ENCODE assay signal across 10 cellular contexts in the genomic region with DNA sequence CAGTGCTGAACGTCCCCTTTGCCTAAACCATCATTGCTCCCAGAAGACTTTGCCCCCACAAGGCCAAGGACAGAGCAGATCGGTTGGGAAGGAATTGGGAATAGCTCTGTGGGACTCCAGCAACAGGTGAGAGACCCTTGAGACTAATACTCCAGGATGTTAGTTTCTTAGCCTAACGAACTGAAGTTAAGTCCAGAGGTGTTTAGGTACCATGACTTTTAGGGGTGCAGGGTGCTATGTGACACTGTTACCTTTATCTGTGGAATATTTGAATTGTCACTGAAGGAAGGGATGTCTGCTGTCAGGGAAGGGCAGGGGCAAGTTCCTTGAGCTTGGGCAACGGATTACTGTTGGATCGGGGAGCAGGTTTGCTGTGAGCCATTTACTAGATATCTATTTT. TPM values are rescaled to one million over a fixed set of nuclear protein-coding genes. Genes with fewer than 3 reads are reported as not detected.
DNase-seq lines count a peak whose midpoint lies in the region; ATAC-seq, FAIRE-seq and TF ChIP-seq lines count a peak whose summit lies in the region.
"Had no signal": no experiment of that assay in that cellular context is flagged by ENCODE, and none has a peak within 500 bp of the region (broad histone marks: within the 10 kb centered on the region; RNA-seq: fewer than 3 reads in every experiment).

No MANE protein-coding gene starts in this region.

- POLR2A ChIA-PET in GM12878 (lab: Charles Lee): no interaction called here

- TF ChIP-seq EP300 in GM12878 (IDR thresholded peaks at IDR 0.05; ENCODE audit: borderline replicate concordance in 1 of 2, control insufficient read depth in 1 of 2, low read depth in 2 of 2, low read length in 2 of 2): no peak
- no peak for TF ChIP-seq EP300 in upper lobe of left lung (IDR thresholded peaks at IDR 0.05)

- TF ChIP-seq CTCF in GM12878 (IDR thresholded peaks at IDR 0.05 in 2 of 3, conservative IDR thresholded peaks at IDR 0.05 in 1 of 3; ENCODE audit: control insufficient read depth in 2 of 3, extremely low read depth in 1 of 3, insufficient read depth in 1 of 3, low read depth in 3 of 3, low read length in 3 of 3) (no peak), upper lobe of left lung (IDR thresholded peaks at IDR 0.05) (no peak)

- peak overlapping the region; percentile 60 for H3K27ac Mint-ChIP-seq in activated naive CD4-positive, alpha-beta T cell treated with anti-CD3 and anti-CD28 coated beads, Interleukin-2, amount 50 U/mL, for 24 hours
- peak overlapping the region; percentile 100 for H3K27ac Mint-ChIP-seq in memory B cell

- no peaks in the 10 kb centered on the region for H3K9me3 Mint-ChIP-seq in activated naive CD4-positive, alpha-beta T cell treated with anti-CD3 and anti-CD28 coated beads, Interleukin-2, amount 50 U/mL, for 24 hours
- no peaks in the 10 kb centered on the region for H3K9me3 Mint-ChIP-seq in memory B cell

- peaks cover 3% of the 10 kb centered on the region for H3K36me3 Mint-ChIP-seq in activated naive CD4-positive, alpha-beta T cell treated with anti-CD3 and anti-CD28 coated beads, Interleukin-2, amount 50 U/mL, for 24 hours
- peaks cover 7% of the 10 kb centered on the region for H3K36me3 Mint-ChIP-seq in memory B cell

- H3K4me3 ChIP-seq in GM12878 (peak overlapping the region; percentile 33; the same call in 1 of the 2 replicates), upper lobe of left lung (peak overlapping the region in 3 of 4 donors; percentile 98 to 100 (median 99))

- H3K27me3 ChIP-seq in GM12878 (replicated peaks in 1 of 2; ENCODE audit: control insufficient read depth in 2 of 2, insufficient read depth in 2 of 2, low read length in 1 of 2) (no peaks in the 10 kb centered on the region), upper lobe of left lung (no peaks in the 10 kb centered on the region)

- no peaks in the 10 kb centered on the region for H3K27me3 Mint-ChIP-seq in activated naive CD4-positive, alpha-beta T cell treated with anti-CD3 and anti-CD28 coated beads, Interleukin-2, amount 50 U/mL, for 24 hours
- no peaks in the 10 kb centered on the region for H3K27me3 Mint-ChIP-seq in memory B cell

- H3K4me1 ChIP-seq in GM12878 (ENCODE audit: control insufficient read depth, insufficient read depth, low read length) (peaks cover 16% of the 10 kb centered on the region), upper lobe of left lung (peaks cover 37 to 67% (median 44%) of the 10 kb centered on the region in 4 donors)

- RAD21 ChIA-PET in GM12878 (lab: Charles Lee; ENCODE audit: unreplicated experiment): interaction anchor here (0.5 to 1.4 kb wide), 2 partner anchors 10 to 1028 kb away, joined by 3 to 4 read pairs; no protein-coding TSS in a partner anchor

- in situ Hi-C loops in GM12878 (cut with MboI): loop anchor here (5.0 kb wide), 1 partner anchor 134 kb away; no protein-coding TSS in a partner anchor

- BruUV-seq in GM12878 (replicated peaks; lab: Mats Ljungman, UMichigan): no TSS peak

- no peak for DNase-seq in activated naive CD4-positive, alpha-beta T cell (lab: John Stamatoyannopoulos, UW)
- DNase-seq in GM12878 (ENCODE audit: low read depth, low spot score): no peak
- DNase-seq in memory B cell (ENCODE audit: low spot score in 2 of 2): no peak
- DNase-seq in upper lobe of left lung: peak in 1 of 2 donors; percentile 12
- DNase-seq in SK-N-DZ (ENCODE audit: low spot score): no peak
- DNase-seq in HuH-7.5 (ENCODE audit: low spot score): no peak
- DNase-seq: DMS153, NCI-H510A treated with DMSO at 0.1 percent for 48 hours had no signal

- intact Hi-C loops in GM12878 (cut with micrococcal nuclease; ENCODE audit: unreplicated experiment): loop anchor here (2.0 kb wide), 1 partner anchor 117 kb away; no protein-coding TSS in a partner anchor

- 2% methylated on average over 5 of the region's 5 CpGs for WGBS in GM12878 (ENCODE audit: insufficient coverage, insufficient replicate concordance, low lambda C conversion rate, missing lambda C conversion rate)
- WGBS in upper lobe of left lung, 2 donors: 63 to 78% methylated on average over 4 to 5 of the region's 5 CpGs

- peaks cover 37% of the 10 kb centered on the region for H3K79me2 ChIP-seq in GM12878 (ENCODE audit: control insufficient read depth, insufficient read depth, low read length)

- peak; percentile 13 for FAIRE-seq in GM12878 (lab: Jason Lieb, UNC)

- H3K9me3 ChIP-seq in GM12878 (replicated peaks; ENCODE audit: control insufficient read depth, insufficient read depth, low read length) (no peaks in the 10 kb centered on the region), upper lobe of left lung (no peaks in the 10 kb centered on the region)

- peak overlapping the region; percentile 90 for H3K4me3 Mint-ChIP-seq in activated naive CD4-positive, alpha-beta T cell treated with anti-CD3 and anti-CD28 coated beads, Interleukin-2, amount 50 U/mL, for 24 hours
- peak overlapping the region; percentile 89 for H3K4me3 Mint-ChIP-seq in memory B cell

- H3K27ac ChIP-seq in GM12878 (ENCODE audit: control insufficient read depth, insufficient read depth) (no peak overlapping the region), upper lobe of left lung (peak overlapping the region; percentile 91 to 99 (median 97))

- no peak for TF ChIP-seq RAD21 in GM12878 (IDR thresholded peaks at IDR 0.05; ENCODE audit: insufficient read depth, low read depth, low read length)

- TF ChIP-seq POLR2A in GM12878 (IDR thresholded peaks at IDR 0.05; ENCODE audit: low read depth, low read length) (no peak), upper lobe of left lung (IDR thresholded peaks at IDR 0.05) (no peak)

- ATAC-seq in GM12878 (no peak), memory B cell (ENCODE audit: low read depth) (no peak), upper lobe of left lung (ENCODE audit: low FRiP score in 2 of 2) (no peak), GM21360 (IDR thresholded peaks at IDR 0.05; ENCODE audit: unreplicated experiment) (no peak)

- peaks cover 7% of the 10 kb centered on the region; the same call in 1 of the 2 replicates for H4K20me1 ChIP-seq in GM12878 (ENCODE audit: control insufficient read depth, insufficient read depth)

- peak overlapping the region; percentile 98; the same call in 1 of the 2 replicates for H3K9ac ChIP-seq in GM12878 (ENCODE audit: control insufficient read depth, insufficient read depth, low read length)

- H3K4me2 ChIP-seq in GM12878 (ENCODE audit: control insufficient read depth, insufficient read depth): peak overlapping the region; percentile 85

- SMC1A ChIA-PET in GM12878 (lab: Charles Lee; ENCODE audit: uncharacterized antibody, unreplicated experiment): interaction anchor here (1.1 to 4.2 kb wide), 2 partner anchors 24 to 257 kb away, joined by 3 to 36 read pairs; no protein-coding TSS in a partner anchor

- H3K4me1 Mint-ChIP-seq in activated naive CD4-positive, alpha-beta T cell treated with anti-CD3 and anti-CD28 coated beads, Interleukin-2, amount 50 U/mL, for 24 hours: peaks cover 54% of the 10 kb centered on the region
- peaks cover 39% of the 10 kb centered on the region for H3K4me1 Mint-ChIP-seq in memory B cell

- no peak overlapping the region for H2AFZ ChIP-seq in GM12878 (ENCODE audit: control insufficient read depth, low read depth, low read length)

- CTCF ChIA-PET in GM12878 (lab: Yijun Ruan, JAX): interaction anchor here (0.9 to 13.5 kb wide), 3 partner anchors 17 to 331 kb away, joined by 3 to 282 read pairs (median 200); no protein-coding TSS in a partner anchor

- H3K36me3 ChIP-seq in GM12878 (ENCODE audit: control insufficient read depth in 2 of 2, insufficient read depth in 2 of 2, low read length in 1 of 2): no peaks in the 10 kb centered on the region; a peak in 1 of 4 replicates
- peaks cover 0 to 4% (median 1%) of the 10 kb centered on the region in 4 donors for H3K36me3 ChIP-seq in upper lobe of left lung

RNA-seq across cellular contexts. Expression of gene BLCAP, which starts 1.9 kb away (rescaled TPM):
- 50.2 and 57.6 TPM in 2 replicates for total RNA-seq in GM12878 (2013; cell fraction: nucleolus; rRNA removed)
- total RNA-seq in GM12878 (2014; rRNA removed) (37.2 and 39.1 TPM in 2 replicates), GM12878 (2014; rRNA removed; fragmentation: Illumina TruSeq; extraction: Trizol) (29.4 and 30.0 TPM in 2 replicates), GM12878 (2021) (42.0 and 51.2 TPM in 2 replicates), upper lobe of left lung (10 to 100 TPM; 53.4 to 79.6 (median 66.6) TPM)
- 20.7 TPM for polyA plus RNA-seq in GM12878 (2011; ENCODE audit: low read depth)
- polyA plus RNA-seq in GM12878 (2011; rRNA removed) (54.7 and 58.9 TPM in 2 replicates), GM12878 (2014; fragmentation: Illumina TruSeq; extraction: Trizol) (44.1 and 44.3 TPM in 2 replicates), GM12878 (2014; fragmentation: Nextera tagmentation; extraction: Ambion mirVana) (10 to 100 TPM; 24.6 to 37.7 TPM), GM12878 (2014; rRNA removed) (48.9 and 50.6 TPM in 2 replicates), GM12878 (2016; fragmentation: Nextera tagmentation; extraction: Ambion mirVana) (10 to 100 TPM; 60.1 to 62.3 TPM)
- polyA plus RNA-seq in GM12878 (2011; cell fraction: cytosol; rRNA removed): 57.9 and 62.7 TPM in 2 replicates
- polyA plus RNA-seq in GM12878 (2011; cell fraction: nucleus; rRNA removed): 48.9 and 49.3 TPM in 2 replicates
- 28.8 and 30.5 TPM in 2 replicates for polyA plus RNA-seq in GM12878 (2012)
- 39.9 and 46.5 TPM in 2 replicates for polyA minus RNA-seq in GM12878 (2011; rRNA and poly(A)+ RNA removed)
- polyA minus RNA-seq in GM12878 (2011; cell fraction: cytosol; rRNA and poly(A)+ RNA removed): 12.3 and 13.3 TPM in 2 replicates
- 14.4 and 29.0 TPM in 2 replicates for polyA minus RNA-seq in GM12878 (2011; cell fraction: nucleus; rRNA and poly(A)+ RNA removed)
- polyA plus RNA-seq in SK-N-DZ (2014; cell fraction: cytosol; rRNA removed): 48.9 and 49.5 TPM in 2 replicates
- polyA plus RNA-seq in SK-N-DZ (2014; cell fraction: nucleus; rRNA removed): 42.7 and 45.9 TPM in 2 replicates

RNA-seq across cellular contexts. Expression of gene NNAT, which starts 4.8 kb away (rescaled TPM):
- not detected in 2 replicates for total RNA-seq in GM12878 (2013; cell fraction: nucleolus; rRNA removed)
- total RNA-seq in GM12878 (2014; rRNA removed): not detected in 2 replicates
- not detected in 2 replicates for total RNA-seq in GM12878 (2014; rRNA removed; fragmentation: Illumina TruSeq; extraction: Trizol)
- not detected in 2 replicates for total RNA-seq in GM12878 (2021)
- 1.6 TPM for polyA plus RNA-seq in GM12878 (2011; ENCODE audit: low read depth)
- not detected in 2 replicates for polyA plus RNA-seq in GM12878 (2011; rRNA removed)
- 0.07 TPM in 1 of 2 replicates, not detected in the other for polyA plus RNA-seq in GM12878 (2011; cell fraction: cytosol; rRNA removed)
- not detected in 2 replicates for polyA plus RNA-seq in GM12878 (2011; cell fraction: nucleus; rRNA removed)
- polyA plus RNA-seq in GM12878 (2012): 0.79 and 1.3 TPM in 2 replicates
- polyA plus RNA-seq in GM12878 (2014; fragmentation: Illumina TruSeq; extraction: Trizol): not detected in 2 replicates
- not detected for polyA plus RNA-seq in GM12878 (2014; fragmentation: Nextera tagmentation; extraction: Ambion mirVana)
- 0.22 TPM in 1 of 2 replicates, not detected in the other for polyA plus RNA-seq in GM12878 (2014; rRNA removed)
- under 1 TPM; 0.42 to 0.99 TPM for polyA plus RNA-seq in GM12878 (2016; fragmentation: Nextera tagmentation; extraction: Ambion mirVana)
- polyA minus RNA-seq in GM12878 (2011; rRNA and poly(A)+ RNA removed): not detected in 2 replicates
- not detected in 2 replicates for polyA minus RNA-seq in GM12878 (2011; cell fraction: cytosol; rRNA and poly(A)+ RNA removed)
- polyA minus RNA-seq in GM12878 (2011; cell fraction: nucleus; rRNA and poly(A)+ RNA removed): not detected in 2 replicates
- total RNA-seq in upper lobe of left lung: 1 to 10 TPM in 2 of 6 donors, under 1 TPM in 2, not detected in 2; 0.66 to 1.2 (median 0.95) TPM
- polyA plus RNA-seq in SK-N-DZ (2014; cell fraction: cytosol; rRNA removed): 28.3 and 39.0 TPM in 2 replicates
- polyA plus RNA-seq in SK-N-DZ (2014; cell fraction: nucleus; rRNA removed): 13.3 and 16.0 TPM in 2 replicates
